ENCODE assay signal across 8 cellular contexts in genomic region chr2:24792542-24792873, GRCh38. TPM values are rescaled to one million over a fixed set of nuclear protein-coding genes. Genes with fewer than 3 reads are reported as not detected.
DNase-seq lines count a peak whose midpoint lies in the region; ATAC-seq and TF ChIP-seq lines count a peak whose summit lies in the region.

No MANE protein-coding gene starts in this region.

- no peaks in the 10 kb centered on the region for H3K9me3 Mint-ChIP-seq in memory B cell

- no peak for DNase-seq in heart right ventricle
- no peak for DNase-seq in left ventricle myocardium superior
- no peak for DNase-seq in astrocyte of the spinal cord (ENCODE audit: low read depth, low spot score)
- no peak for DNase-seq in memory B cell (ENCODE audit: low spot score in 2 of 2)
- DNase-seq in vagina (ENCODE audit: extremely low spot score in 2 of 2): no peak
- no peak for DNase-seq in RKO (ENCODE audit: low spot score)
- DNase-seq in GM13977 (ENCODE audit: low spot score): no peak
- DNase-seq in HUDEP-2 (lab: John Stamatoyannopoulos, UW; ENCODE audit: unreplicated experiment in 76 of 76): no peak

- no peaks in the 10 kb centered on the region for H3K9me3 ChIP-seq in heart right ventricle
- H3K9me3 ChIP-seq in vagina: no peaks in the 10 kb centered on the region

- H3K4me3 ChIP-seq in heart right ventricle (peak overlapping the region; percentile 55 to 93 (median 75)), astrocyte of the spinal cord (ENCODE audit: low read depth, low read length) (peak overlapping the region; percentile 78), vagina (peak overlapping the region; percentile 80 to 91)

- peak overlapping the region; percentile 99 for H3K4me3 Mint-ChIP-seq in memory B cell

- intact Hi-C loops in heart right ventricle (cut with DNase I) (loop anchor here in 1 of 10 donors (5.0 kb wide), 1 partner anchor 300 kb away; the partner anchor contains the start of gene NCOA1), left ventricle myocardium superior (cut with micrococcal nuclease) (no loop called here), vagina (cut with DNase I) (no loop called here)

- in situ Hi-C loops in astrocyte of the spinal cord (cut with HindIII; ENCODE audit: low sequenced_read_pairs) (no loop called here), GM13977 (cut with MboI; ENCODE audit: low pct_unique_long_range_greater_than_20kb, low sequenced_read_pairs, unreplicated experiment) (loop anchor here (25.0 kb wide), 1 partner anchor 180 kb away; no protein-coding TSS in a partner anchor)

- peak overlapping the region; percentile 99 for H3K27ac Mint-ChIP-seq in memory B cell

- H3K36me3 Mint-ChIP-seq in memory B cell: peaks cover 15% of the 10 kb centered on the region

- H3K27me3 Mint-ChIP-seq in memory B cell: no peaks in the 10 kb centered on the region

- peaks cover 20% of the 10 kb centered on the region for H3K4me1 Mint-ChIP-seq in memory B cell

- H3K27me3 ChIP-seq in heart right ventricle (no peaks in the 10 kb centered on the region), vagina (no peaks in the 10 kb centered on the region)

- TF ChIP-seq CTCF in heart right ventricle (IDR thresholded peaks at IDR 0.05): no peak
- TF ChIP-seq CTCF in astrocyte of the spinal cord (IDR thresholded peaks at IDR 0.05; ENCODE audit: low read depth, low read length): no peak
- no peak for TF ChIP-seq CTCF in vagina (IDR thresholded peaks at IDR 0.05)
- no peak for TF ChIP-seq CTCF in GM13977 (IDR thresholded peaks at IDR 0.05; ENCODE audit: extremely low read depth, insufficient read depth, missing control alignments)

- H3K4me1 ChIP-seq in heart right ventricle: peaks cover 0 to 23% (median 14%) of the 10 kb centered on the region in 9 donors
- peaks cover 19% of the 10 kb centered on the region for H3K4me1 ChIP-seq in vagina

- ATAC-seq in heart right ventricle: no peak
- no peak for ATAC-seq in left ventricle myocardium superior
- no peak for ATAC-seq in memory B cell (ENCODE audit: low read depth)

- 2 to 5% methylated on average over 6 of the region's 6 CpGs for WGBS in heart right ventricle, 2 donors

- H3K27ac ChIP-seq in heart right ventricle: peak overlapping the region; percentile 94 to 100 (median 98)
- peak overlapping the region; percentile 95 for H3K27ac ChIP-seq in vagina

- peaks cover 0 to 18% (median 0%) of the 10 kb centered on the region in 9 donors for H3K36me3 ChIP-seq in heart right ventricle
- H3K36me3 ChIP-seq in vagina: peaks cover 0 to 4% of the 10 kb centered on the region in 2 donors

- TF ChIP-seq POLR2A in vagina (IDR thresholded peaks at IDR 0.05): no peak

RNA-seq across cellular contexts. Expression of gene PTRHD1, which starts 0.7 kb away (rescaled TPM):
- total RNA-seq in heart right ventricle (10 to 100 TPM; 23.8 to 38.8 (median 32.3) TPM), left ventricle myocardium superior (28.2 TPM), vagina (17.2 TPM)
- polyA plus RNA-seq in heart right ventricle: 10 to 100 TPM; 19.6 to 20.4 TPM

RNA-seq across cellular contexts. Expression of gene CENPO, which starts 0.7 kb away (rescaled TPM):
- total RNA-seq in heart right ventricle (1 to 10 TPM; 1.5 to 4.6 (median 2.3) TPM), left ventricle myocardium superior (2.2 TPM), vagina (3.2 TPM)
- polyA plus RNA-seq in heart right ventricle: 1 to 10 TPM; 1.2 to 1.4 TPM
